37 cellular contexts compared by ENCODE assay signal in the genomic region with DNA sequence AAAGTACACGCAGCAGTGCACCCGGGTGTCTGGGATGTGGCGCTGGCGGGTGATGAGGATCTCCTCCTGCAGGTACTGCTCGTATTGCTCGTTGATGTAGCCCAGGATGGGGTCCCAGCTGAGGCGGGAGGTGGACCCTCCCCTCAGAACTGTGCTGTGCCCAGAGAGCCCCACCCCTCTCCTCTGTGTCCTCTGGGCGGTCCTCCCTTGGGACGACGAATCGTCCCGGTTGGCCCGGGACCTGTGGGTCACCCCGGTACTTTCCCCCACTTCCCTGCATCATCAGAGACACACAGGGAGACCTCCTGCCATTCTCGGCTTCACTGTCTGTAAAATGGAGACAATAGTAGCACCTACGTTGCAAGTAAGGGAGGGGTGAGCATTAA. TPM values are rescaled to one million over a fixed set of nuclear protein-coding genes. Genes with fewer than 3 reads are reported as not detected.
"Had no signal": no experiment of that assay in that cellular context is flagged by ENCODE, and none has a peak within 500 bp of the region (broad histone marks: within the 10 kb centered on the region; RNA-seq: fewer than 3 reads in every experiment).

No MANE protein-coding gene starts in this region.

- H3K9me3 ChIP-seq: adrenal gland, body of pancreas, breast epithelium, Peyer's patch had no signal

- H3K4me3 ChIP-seq: adrenal gland, body of pancreas, breast epithelium, Peyer's patch had no signal

- H3K27ac ChIP-seq: adrenal gland, body of pancreas, breast epithelium, Peyer's patch had no signal

- H3K36me3 Mint-ChIP-seq: activated naive CD4-positive, alpha-beta T cell treated with anti-CD3 and anti-CD28 coated beads, Interleukin-2, amount 50 U/mL, for 72 hours; T-cell had no signal

- H3K27me3 Mint-ChIP-seq: activated CD4-positive, alpha-beta T cell treated with anti-CD3 and anti-CD28 coated beads for 36 hours; activated CD4-positive, alpha-beta T cell treated with anti-CD3 and anti-CD28 coated beads, Interleukin-2, amount 10 ng/mL, durations not matched to agents 7 days and 5 days had no signal

- DNase-seq: activated CD4-positive, alpha-beta T cell treated with anti-CD3 and anti-CD28 coated beads for 36 hours; activated CD4-positive, alpha-beta T cell treated with anti-CD3 and anti-CD28 coated beads, Interleukin-2, amount 10 ng/mL, durations not matched to agents 7 days and 5 days; activated CD4-positive, alpha-beta T cell treated with anti-CD3 and anti-CD28 coated beads, Interleukin-2, amount 50 U/mL, for 48 hours; activated CD8-positive, alpha-beta memory T cell treated with anti-CD3 and anti-CD28 coated beads, Interleukin-2, amount 50 U/mL, for 4 hours; activated gamma-delta T cell treated with Interleukin-2 at 50 U/mL for 16 hours; activated naive CD4-positive, alpha-beta T cell treated with anti-CD3 and anti-CD28 coated beads for 36 hours; activated T-cell treated with anti-CD3 and anti-CD28 coated beads for 4 hours; activated T-cell treated with anti-CD3 and anti-CD28 coated beads, Interleukin-2, amount 50 U/mL, for 4 hours; adrenal gland; body of pancreas; Karpas-422; NCI-H1092; NCI-H146; NCI-H187; NCI-H2029 treated with DMSO at 0.1 percent for 48 hours; NCI-H2107; NCI-H2171; NCI-H510A; NCI-H526; NCI-H748 treated with DMSO at 0.1 percent for 48 hours; NK-92 treated with Interleukin-12 subunit alpha and Interleukin-12 subunit beta, amount 100 ng/mL, for 24 hours; PC-3; Peyer's patch; RPMI8226; SIG-M5; T-cell had no signal

- H3K4me3 Mint-ChIP-seq: activated CD4-positive, alpha-beta T cell treated with anti-CD3 and anti-CD28 coated beads for 36 hours; activated CD4-positive, alpha-beta T cell treated with anti-CD3 and anti-CD28 coated beads, Interleukin-2, amount 10 ng/mL, durations not matched to agents 7 days and 5 days; activated naive CD4-positive, alpha-beta T cell treated with anti-CD3 and anti-CD28 coated beads for 36 hours; activated T-cell treated with anti-CD3 and anti-CD28 coated beads, Interleukin-2, amount 50 U/mL, for 4 hours; activated T-helper 1 cell treated with anti-CD3 and anti-CD28 coated beads, Interleukin-12 subunit alpha, Interleukin-12 subunit beta, Interleukin-2, Interleukin-4 antibody, amounts not matched to agents 30 ng/mL and 10 ng/mL and 1 ng/mL, durations not matched to agents 14 hours and 24 hours and 36 hours; T-cell had no signal

- H3K4me1 ChIP-seq: adrenal gland, breast epithelium, Peyer's patch had no signal

- H3K27me3 ChIP-seq: adrenal gland, body of pancreas, breast epithelium, Peyer's patch had no signal

- ATAC-seq: activated CD4-positive, alpha-beta T cell treated with anti-CD3 and anti-CD28 coated beads for 36 hours; activated CD4-positive, CD25-positive, alpha-beta regulatory T cell treated with anti-CD3 and anti-CD28 coated beads, Interleukin-2, amount 50 U/mL, for 24 hours; activated naive CD4-positive, alpha-beta T cell treated with anti-CD3 and anti-CD28 coated beads, Interleukin-2, amount 50 U/mL, for 72 hours; activated T-cell treated with anti-CD3 and anti-CD28 coated beads, Interleukin-2, amount 50 U/mL, for 4 hours; body of pancreas; PC-3; SK-N-SH treated with all-trans-retinoic acid at 6 μM for 48 hours; T-cell had no signal

- H3K4me1 Mint-ChIP-seq: activated CD4-positive, alpha-beta T cell treated with anti-CD3 and anti-CD28 coated beads for 36 hours; activated CD4-positive, alpha-beta T cell treated with anti-CD3 and anti-CD28 coated beads, Interleukin-2, amount 10 ng/mL, durations not matched to agents 7 days and 5 days; T-cell had no signal

- H3K27ac Mint-ChIP-seq: activated CD4-positive, alpha-beta T cell treated with anti-CD3 and anti-CD28 coated beads for 36 hours; activated CD4-positive, alpha-beta T cell treated with anti-CD3 and anti-CD28 coated beads, Interleukin-2, amount 10 ng/mL, durations not matched to agents 7 days and 5 days; activated naive CD4-positive, alpha-beta T cell treated with anti-CD3 and anti-CD28 coated beads for 36 hours; activated naive CD4-positive, alpha-beta T cell treated with anti-CD3 and anti-CD28 coated beads, Interleukin-2, amount 50 U/mL, for 72 hours; activated T-helper 1 cell treated with anti-CD3 and anti-CD28 coated beads, Interleukin-12 subunit alpha, Interleukin-12 subunit beta, Interleukin-2, Interleukin-4 antibody, amounts not matched to agents 30 ng/mL and 10 ng/mL and 1 ng/mL, durations not matched to agents 14 hours and 24 hours and 36 hours; T-cell had no signal

- H3K9me3 Mint-ChIP-seq: activated CD4-positive, alpha-beta T cell treated with anti-CD3 and anti-CD28 coated beads, Interleukin-2, amount 10 ng/mL, durations not matched to agents 7 days and 5 days; activated naive CD4-positive, alpha-beta T cell treated with anti-CD3 and anti-CD28 coated beads for 36 hours; activated naive CD4-positive, alpha-beta T cell treated with anti-CD3 and anti-CD28 coated beads, Interleukin-2, amount 50 U/mL, for 72 hours; activated T-cell treated with anti-CD3 and anti-CD28 coated beads, Interleukin-2, amount 50 U/mL, for 4 hours; activated T-helper 1 cell treated with anti-CD3 and anti-CD28 coated beads, Interleukin-12 subunit alpha, Interleukin-12 subunit beta, Interleukin-2, Interleukin-4 antibody, amounts not matched to agents 30 ng/mL and 10 ng/mL and 1 ng/mL, durations not matched to agents 14 hours and 24 hours and 36 hours; T-cell had no signal

- H3K36me3 ChIP-seq: adrenal gland, breast epithelium, Peyer's patch had no signal

RNA-seq across cellular contexts. Expression of a gene that starts 4.2 kb away (rescaled TPM):
- total RNA-seq: activated CD4-positive, alpha-beta T cell treated with anti-CD3 and anti-CD28 coated beads for 36 hours; activated CD4-positive, alpha-beta T cell treated with anti-CD3 and anti-CD28 coated beads, Interleukin-2, amount 10 ng/mL, durations not matched to agents 7 days and 5 days; activated naive CD4-positive, alpha-beta T cell treated with anti-CD3 and anti-CD28 coated beads for 36 hours; activated naive CD4-positive, alpha-beta T cell treated with anti-CD3 and anti-CD28 coated beads, Interleukin-2, amount 50 U/mL, for 72 hours; activated T-cell treated with anti-CD3 and anti-CD28 coated beads, Interleukin-2, amount 50 U/mL, for 4 hours; activated T-helper 1 cell treated with anti-CD3 and anti-CD28 coated beads, Interleukin-12 subunit alpha, Interleukin-12 subunit beta, Interleukin-2, Interleukin-4 antibody, amounts not matched to agents 30 ng/mL and 10 ng/mL and 1 ng/mL, durations not matched to agents 14 hours and 24 hours and 36 hours; adrenal gland; body of pancreas; breast epithelium; cardiac septum; cerebellum; MCF 10A; PC-3; Peyer's patch; SK-MEL-5; T-cell; T-helper 2 cell treated with Interferon-gamma antibody and Interleukin-4, amounts not matched to agents 100 ng/mL and 5 ng/mL, for 36 hours had no signal

RNA-seq across cellular contexts. Expression of a gene that starts 11.2 kb away (rescaled TPM):
- total RNA-seq: activated CD4-positive, alpha-beta T cell treated with anti-CD3 and anti-CD28 coated beads for 36 hours; activated CD4-positive, alpha-beta T cell treated with anti-CD3 and anti-CD28 coated beads, Interleukin-2, amount 10 ng/mL, durations not matched to agents 7 days and 5 days; activated naive CD4-positive, alpha-beta T cell treated with anti-CD3 and anti-CD28 coated beads for 36 hours; activated naive CD4-positive, alpha-beta T cell treated with anti-CD3 and anti-CD28 coated beads, Interleukin-2, amount 50 U/mL, for 72 hours; activated T-cell treated with anti-CD3 and anti-CD28 coated beads, Interleukin-2, amount 50 U/mL, for 4 hours; activated T-helper 1 cell treated with anti-CD3 and anti-CD28 coated beads, Interleukin-12 subunit alpha, Interleukin-12 subunit beta, Interleukin-2, Interleukin-4 antibody, amounts not matched to agents 30 ng/mL and 10 ng/mL and 1 ng/mL, durations not matched to agents 14 hours and 24 hours and 36 hours; adrenal gland; astrocyte; cardiac septum; cerebellum; PC-3; SK-MEL-5; T-cell; T-helper 2 cell treated with Interferon-gamma antibody and Interleukin-4, amounts not matched to agents 100 ng/mL and 5 ng/mL, for 36 hours had no signal
- polyA plus RNA-seq: adrenal gland had no signal

RNA-seq across cellular contexts. Expression of a gene that starts 49.6 kb away (rescaled TPM):
- total RNA-seq: activated T-helper 1 cell treated with anti-CD3 and anti-CD28 coated beads, Interleukin-12 subunit alpha, Interleukin-12 subunit beta, Interleukin-2, Interleukin-4 antibody, amounts not matched to agents 30 ng/mL and 10 ng/mL and 1 ng/mL, durations not matched to agents 14 hours and 24 hours and 36 hours; Peyer's patch had no signal
